ENCODE assay signal across 8 cellular contexts in genomic region chr1:6041432-6042062, GRCh38.
DNase-seq lines count a peak whose midpoint lies in the region; ATAC-seq and TF ChIP-seq lines count a peak whose summit lies in the region.

No MANE protein-coding gene starts in this region.

- peak; percentile 81 for TF ChIP-seq CTCF in C4-2B (conservative IDR thresholded peaks at IDR 0.05)

- POLR2A ChIA-PET in HEK293T (lab: Yijun Ruan, JAX), result no interaction called here

- ATAC-seq in GM19035 (IDR thresholded peaks at IDR 0.05; ENCODE audit: unreplicated experiment) (no peak), GM21576 (IDR thresholded peaks at IDR 0.05; ENCODE audit: unreplicated experiment) (no peak), HG02798 (IDR thresholded peaks at IDR 0.05; ENCODE audit: poor library complexity, unreplicated experiment) (no peak)

- peaks cover 20% of the 10 kb centered on the region for H3K4me1 Mint-ChIP-seq in activated T-cell treated with anti-CD3 and anti-CD28 coated beads, Interleukin-2, amount 50 U/mL, for 24 hours (ENCODE audit: low read depth)

- H3K4me3 Mint-ChIP-seq in activated T-cell treated with anti-CD3 and anti-CD28 coated beads, Interleukin-2, amount 50 U/mL, for 24 hours, result no peak overlapping the region

- H3K9me3 Mint-ChIP-seq in activated T-cell treated with anti-CD3 and anti-CD28 coated beads, Interleukin-2, amount 50 U/mL, for 24 hours, result no peaks in the 10 kb centered on the region

- DNase-seq in HEK293T (ENCODE audit: extremely low spot score) (peak; percentile 80), iPS-NIHi11 (ENCODE audit: low spot score) (peak; percentile 93), NCI-H2029 (lab: John Stamatoyannopoulos, UW) (no peak)
- DNase-seq in activated T-cell treated with anti-CD3 and anti-CD28 coated beads, Interleukin-2, amount 50 U/mL, for 24 hours, result peak; percentile 49

- H3K27ac ChIP-seq in C4-2B, result no peak overlapping the region

- peaks cover 95% of the 10 kb centered on the region for H3K36me3 Mint-ChIP-seq in activated T-cell treated with anti-CD3 and anti-CD28 coated beads, Interleukin-2, amount 50 U/mL, for 24 hours (ENCODE audit: low read depth)

- no peaks in the 10 kb centered on the region for H3K27me3 Mint-ChIP-seq in activated T-cell treated with anti-CD3 and anti-CD28 coated beads, Interleukin-2, amount 50 U/mL, for 24 hours

- H3K27ac Mint-ChIP-seq in activated T-cell treated with anti-CD3 and anti-CD28 coated beads, Interleukin-2, amount 50 U/mL, for 24 hours, result peak overlapping the region; percentile 37

- CTCF ChIA-PET in HEK293T (lab: Yijun Ruan, JAX), result interaction anchor here (0.5 to 1.4 kb wide), 8 partner anchors 9 to 319 kb away, joined by 3 read pairs; no protein-coding TSS in a partner anchor

TF ChIP-seq in HEK293T, 16 proteins besides CTCF, POLR2A, EP300 and RAD21:
- TF ChIP-seq NFRKB (IDR thresholded peaks at IDR 0.05) (no peak), SUZ12 (IDR thresholded peaks at IDR 0.05) (no peak), ZNF384 (IDR thresholded peaks at IDR 0.05) (no peak), SP1 (IDR thresholded peaks at IDR 0.05) (no peak), L3MBTL2 (conservative IDR thresholded peaks at IDR 0.05) (no peak), BHLHE40 (IDR thresholded peaks at IDR 0.05; ENCODE audit: borderline replicate concordance) (no peak), ARNT (IDR thresholded peaks at IDR 0.05) (no peak), CTBP1 (IDR thresholded peaks at IDR 0.05; ENCODE audit: borderline replicate concordance) (no peak), FOXM1 (IDR thresholded peaks at IDR 0.05; ENCODE audit: borderline replicate concordance) (no peak), ELF4 (IDR thresholded peaks at IDR 0.05) (no peak), FOXA1 (IDR thresholded peaks at IDR 0.05) (no peak), LEF1 (IDR thresholded peaks at IDR 0.05; ENCODE audit: borderline replicate concordance) (no peak), FOXK2 (IDR thresholded peaks at IDR 0.05) (no peak), TARDBP (IDR thresholded peaks at IDR 0.05) (no peak), PKNOX1 (IDR thresholded peaks at IDR 0.05) (no peak), HDGF (IDR thresholded peaks at IDR 0.05; ENCODE audit: borderline replicate concordance) (no peak)
